9 cellular contexts compared by ENCODE assay signal in genomic region chr1:206935491-206936067, GRCh38. TPM values are rescaled to one million over a fixed set of nuclear protein-coding genes. Genes with fewer than 3 reads are reported as not detected.
DNase-seq lines count a peak whose midpoint lies in the region; ATAC-seq and TF ChIP-seq lines count a peak whose summit lies in the region.
"Had no signal": no experiment of that assay in that cellular context is flagged by ENCODE, and none has a peak within 500 bp of the region (broad histone marks: within the 10 kb centered on the region; RNA-seq: fewer than 3 reads in every experiment).

No MANE protein-coding gene starts in this region.

- H3K27me3 ChIP-seq in MM.1S (replicated peaks; ENCODE audit: insufficient read depth, low read length) = no peaks in the 10 kb centered on the region

- DNase-seq in GM03348 (ENCODE audit: low spot score) (peak; percentile 58), MM.1S (no peak), iPS-NIHi7 (ENCODE audit: extremely low spot score) (peak; percentile 92), mucosa of gallbladder (ENCODE audit: low spot score) (no peak), activated gamma-delta T cell (lab: John Stamatoyannopoulos, UW) (no peak)
- peak; percentile 59 to 68 for DNase-seq in stimulated activated naive CD8-positive, alpha-beta T cell treated with anti-CD3 and anti-CD28 coated beads, Interleukin-15, amount 100 ng/mL, for 72 hours

- H3K4me1 ChIP-seq in MM.1S (ENCODE audit: low read length) = peaks cover 9% of the 10 kb centered on the region

- no peaks in the 10 kb centered on the region for H3K36me3 Mint-ChIP-seq in activated T-helper 17 cell treated with anti-CD3 and anti-CD28 coated beads, Interleukin-2, amount 50 U/mL, for 72 hours (ENCODE audit: low read depth)

- no peaks in the 10 kb centered on the region for H3K27me3 Mint-ChIP-seq in activated T-helper 17 cell treated with anti-CD3 and anti-CD28 coated beads, Interleukin-2, amount 50 U/mL, for 72 hours
- H3K27me3 Mint-ChIP-seq in stimulated activated naive CD8-positive, alpha-beta T cell treated with anti-CD3 and anti-CD28 coated beads, Interleukin-15, amount 100 ng/mL, for 72 hours = no peaks in the 10 kb centered on the region

- peaks cover 10% of the 10 kb centered on the region for H3K4me1 Mint-ChIP-seq in activated T-helper 17 cell treated with anti-CD3 and anti-CD28 coated beads, Interleukin-2, amount 50 U/mL, for 72 hours
- peaks cover 29% of the 10 kb centered on the region for H3K4me1 Mint-ChIP-seq in stimulated activated naive CD8-positive, alpha-beta T cell treated with anti-CD3 and anti-CD28 coated beads, Interleukin-15, amount 100 ng/mL, for 72 hours

- no peaks in the 10 kb centered on the region for H3K36me3 ChIP-seq in MM.1S (replicated peaks; ENCODE audit: insufficient read depth, low read length)

- H3K27ac ChIP-seq in MM.1S (ENCODE audit: low read length) = no peak overlapping the region

- H3K9ac ChIP-seq in MM.1S (ENCODE audit: low read length) = no peak overlapping the region

- no peak overlapping the region for H3K4me3 Mint-ChIP-seq in activated T-helper 17 cell treated with anti-CD3 and anti-CD28 coated beads, Interleukin-2, amount 50 U/mL, for 72 hours
- H3K4me3 Mint-ChIP-seq in stimulated activated naive CD8-positive, alpha-beta T cell treated with anti-CD3 and anti-CD28 coated beads, Interleukin-15, amount 100 ng/mL, for 72 hours = no peak overlapping the region
- H3K4me3 Mint-ChIP-seq: T-helper 1 cell treated with Interleukin-12 subunit alpha and Interleukin-12 subunit beta and Interleukin-4 antibody, amounts not matched to agents 30 μg/mL and 1 μg/mL, for 36 hours had no signal

- H2AFZ ChIP-seq in MM.1S (ENCODE audit: low read length) = no peak overlapping the region

- H3K9me2 ChIP-seq in MM.1S (replicated peaks; ENCODE audit: insufficient read depth, low read length) = no peaks in the 10 kb centered on the region

- no peaks in the 10 kb centered on the region for H3K79me2 ChIP-seq in MM.1S (ENCODE audit: low read length)

- H3K27ac Mint-ChIP-seq in activated T-helper 17 cell treated with anti-CD3 and anti-CD28 coated beads, Interleukin-2, amount 50 U/mL, for 72 hours = no peak overlapping the region
- H3K27ac Mint-ChIP-seq in stimulated activated naive CD8-positive, alpha-beta T cell treated with anti-CD3 and anti-CD28 coated beads, Interleukin-15, amount 100 ng/mL, for 72 hours = no peak overlapping the region
- H3K27ac Mint-ChIP-seq: T-helper 1 cell treated with Interleukin-12 subunit alpha and Interleukin-12 subunit beta and Interleukin-4 antibody, amounts not matched to agents 30 μg/mL and 1 μg/mL, for 36 hours had no signal

- H3K4me3 ChIP-seq in MM.1S (ENCODE audit: low read length) = no peak overlapping the region

- no peaks in the 10 kb centered on the region for H4K20me1 ChIP-seq in MM.1S (ENCODE audit: insufficient read depth, low read length)

- no peaks in the 10 kb centered on the region for H3K9me3 Mint-ChIP-seq in activated T-helper 17 cell treated with anti-CD3 and anti-CD28 coated beads, Interleukin-2, amount 50 U/mL, for 72 hours
- H3K9me3 Mint-ChIP-seq in stimulated activated naive CD8-positive, alpha-beta T cell treated with anti-CD3 and anti-CD28 coated beads, Interleukin-15, amount 100 ng/mL, for 72 hours = no peaks in the 10 kb centered on the region
- H3K9me3 Mint-ChIP-seq: T-helper 1 cell treated with Interleukin-12 subunit alpha and Interleukin-12 subunit beta and Interleukin-4 antibody, amounts not matched to agents 30 μg/mL and 1 μg/mL, for 36 hours had no signal

- no peaks in the 10 kb centered on the region for H3F3A ChIP-seq in MM.1S (ENCODE audit: insufficient read depth, low read length)

- peak; percentile 47 for ATAC-seq in activated T-helper 17 cell treated with anti-CD3 and anti-CD28 coated beads, Interleukin-2, amount 50 U/mL, for 72 hours (replicated peaks)
- ATAC-seq in stimulated activated naive CD8-positive, alpha-beta T cell treated with anti-CD3 and anti-CD28 coated beads, Interleukin-15, amount 100 ng/mL, for 72 hours = peak; percentile 81
- ATAC-seq in HG03095 (IDR thresholded peaks at IDR 0.05; ENCODE audit: unreplicated experiment) = no peak

- peak; percentile 61 for TF ChIP-seq CTCF in MM.1S (IDR thresholded peaks at IDR 0.05; ENCODE audit: low read length)

- H3K9me3 ChIP-seq in MM.1S (replicated peaks; ENCODE audit: insufficient read depth, low read length) = no peaks in the 10 kb centered on the region

- no peak overlapping the region for H3K4me2 ChIP-seq in MM.1S (ENCODE audit: low read depth, low read length)

RNA-seq across cellular contexts. Expression of gene PIGR, which starts 10.7 kb away (rescaled TPM):
- total RNA-seq in activated T-helper 17 cell treated with anti-CD3 and anti-CD28 coated beads, Interleukin-2, amount 50 U/mL, for 72 hours = under 1 TPM in 1 of 2 donors, not detected in 1; 0.34 TPM
- total RNA-seq in mucosa of gallbladder = 2,875 TPM

RNA-seq across cellular contexts. Expression of gene FCMR, which starts 13.8 kb away (rescaled TPM):
- 10 to 100 TPM; 22.7 to 74.0 TPM for total RNA-seq in activated T-helper 17 cell treated with anti-CD3 and anti-CD28 coated beads, Interleukin-2, amount 50 U/mL, for 72 hours
- 8.0 TPM for total RNA-seq in mucosa of gallbladder

RNA-seq across cellular contexts. Expression of gene FCAMR, which starts 34.7 kb away (rescaled TPM):
- total RNA-seq in activated T-helper 17 cell treated with anti-CD3 and anti-CD28 coated beads, Interleukin-2, amount 50 U/mL, for 72 hours = not detected
- 0.46 TPM for total RNA-seq in mucosa of gallbladder

RNA-seq across cellular contexts. Expression of gene IL24, which starts 38.3 kb away (rescaled TPM):
- 1 to 10 TPM in 1 of 2 donors, under 1 TPM in 1; 0.15 to 4.6 TPM for total RNA-seq in activated T-helper 17 cell treated with anti-CD3 and anti-CD28 coated beads, Interleukin-2, amount 50 U/mL, for 72 hours
- total RNA-seq in mucosa of gallbladder = not detected

Comparison
In these comparisons a context has a peak if more than half of its experiments do, and no peak if none do; other contexts are left out.
1. DNase-seq: peak in GM03348 (single experiment), iPS-NIHi7 (single experiment) and stimulated activated naive CD8-positive, alpha-beta T cell treated with anti-CD3 and anti-CD28 coated beads, Interleukin-15, amount 100 ng/mL, for 72 hours (2 of 2); none in MM.1S (single experiment), mucosa of gallbladder (single experiment) and activated gamma-delta T cell (single experiment).
2. RNA of gene PIGR, which starts 10.7 kb away (total RNA-seq): 2,875 TPM in mucosa of gallbladder (single experiment); 0.34 TPM in activated T-helper 17 cell treated with anti-CD3 and anti-CD28 coated beads, Interleukin-2, amount 50 U/mL, for 72 hours; every median in the first group is over 1,000 times any median in the second.